Comparison of ENCODE assay signal across 28 cellular contexts in the genomic region with DNA sequence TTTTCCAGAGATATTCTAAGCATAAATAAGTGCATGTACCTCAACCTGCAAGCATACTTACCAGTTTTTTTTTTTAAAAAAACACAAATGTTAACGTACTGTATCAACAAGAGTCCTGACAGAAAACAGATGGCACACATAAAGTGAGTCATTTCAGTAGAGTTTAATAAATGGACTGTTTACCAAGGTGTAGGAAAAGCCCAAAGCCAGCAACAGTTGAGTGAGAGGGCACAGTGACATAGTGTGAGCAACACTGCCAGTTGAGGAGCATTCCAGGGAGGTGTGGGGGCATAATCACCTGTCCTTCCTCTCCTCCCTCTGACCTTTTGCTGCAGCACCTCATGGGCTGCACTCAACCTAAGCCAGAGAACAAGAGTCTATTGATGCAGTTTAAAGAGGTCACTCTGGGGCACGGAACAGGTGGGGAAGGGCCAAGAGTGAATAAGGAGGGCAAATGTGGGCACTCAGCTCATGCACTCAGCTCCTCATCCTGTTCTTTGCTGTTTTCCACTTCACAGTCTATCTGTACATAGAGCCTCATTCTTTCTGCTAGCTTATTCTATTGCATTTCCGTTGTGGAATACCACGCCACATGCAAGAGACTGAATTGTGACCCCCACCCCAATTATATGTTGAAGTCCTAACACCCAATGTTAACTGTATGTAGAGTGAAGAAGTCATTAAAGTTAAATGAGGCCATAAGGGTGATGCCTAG. TPM values are rescaled to one million over a fixed set of nuclear protein-coding genes. Genes with fewer than 3 reads are reported as not detected.
DNase-seq lines count a peak whose midpoint lies in the region; ATAC-seq, FAIRE-seq and TF ChIP-seq lines count a peak whose summit lies in the region.
"Had no signal": no experiment of that assay in that cellular context is flagged by ENCODE, and none has a peak within 500 bp of the region (broad histone marks: within the 10 kb centered on the region; RNA-seq: fewer than 3 reads in every experiment).

No MANE protein-coding gene starts in this region.

- no peaks in the 10 kb centered on the region for H3K9me3 ChIP-seq in GM12878 (replicated peaks; ENCODE audit: control insufficient read depth, insufficient read depth, low read length)
- no peaks in the 10 kb centered on the region for H3K9me3 ChIP-seq in vagina
- H3K9me3 ChIP-seq: adrenal gland, gastroesophageal sphincter, MG63, right lobe of liver, stomach had no signal

- in situ Hi-C loops in GM12878 (cut with MboI): no loop called here

- intact Hi-C loops in GM12878 (cut with micrococcal nuclease; ENCODE audit: unreplicated experiment): loop anchor here (2.0 to 10.0 kb wide), 2 partner anchors 77 to 259 kb away; no protein-coding TSS in a partner anchor
- intact Hi-C loops in left colon (cut with DNase I, micrococcal nuclease): no loop called here
- intact Hi-C loops in vagina (cut with DNase I): no loop called here

- TF ChIP-seq RAD21 in GM12878 (IDR thresholded peaks at IDR 0.05; ENCODE audit: insufficient read depth, low read depth, low read length): no peak

- peak; percentile 16; the same call in 2 of the 3 replicates for ATAC-seq in GM12878
- ATAC-seq in left colon: peak; percentile 21
- ATAC-seq in stimulated activated effector memory CD8-positive, alpha-beta T cell treated with anti-CD3 and anti-CD28 coated beads, Interleukin-12 subunit alpha, Interleukin-12 subunit beta, amount 100 ng/mL, for 72 hours: no peak
- no peak for ATAC-seq in activated T-cell treated with anti-CD3 and anti-CD28 coated beads, Interleukin-2, amount 50 U/mL, for 4 hours
- ATAC-seq: gastroesophageal sphincter had no signal

- TF ChIP-seq CTCF in GM12878 (IDR thresholded peaks at IDR 0.05 in 2 of 3, conservative IDR thresholded peaks at IDR 0.05 in 1 of 3; ENCODE audit: control insufficient read depth in 2 of 3, extremely low read depth in 1 of 3, insufficient read depth in 1 of 3, low read depth in 3 of 3, low read length in 3 of 3) (no peak), vagina (IDR thresholded peaks at IDR 0.05) (no peak)

- BruUV-seq in GM12878 (replicated peaks; lab: Mats Ljungman, UMichigan): no TSS peak

- POLR2A ChIA-PET in GM12878 (lab: Charles Lee): no interaction called here

- TF ChIP-seq EP300 in GM12878 (IDR thresholded peaks at IDR 0.05; ENCODE audit: borderline replicate concordance in 1 of 2, control insufficient read depth in 1 of 2, low read depth in 2 of 2, low read length in 2 of 2): no peak

- no peaks in the 10 kb centered on the region for H4K20me1 ChIP-seq in GM12878 (ENCODE audit: control insufficient read depth, insufficient read depth)

- H3K36me3 ChIP-seq in GM12878 (ENCODE audit: control insufficient read depth in 2 of 2, insufficient read depth in 2 of 2, low read length in 1 of 2): no peaks in the 10 kb centered on the region
- H3K36me3 ChIP-seq in vagina: no peaks in the 10 kb centered on the region
- H3K36me3 ChIP-seq: adrenal gland, brain microvascular endothelial cell, gastroesophageal sphincter, MG63, right lobe of liver, stomach had no signal

- 0% methylated on average over 4 of the region's 4 CpGs for WGBS in GM12878 (ENCODE audit: insufficient coverage, insufficient replicate concordance, low lambda C conversion rate, missing lambda C conversion rate)

- no peak for TF ChIP-seq POLR2A in GM12878 (IDR thresholded peaks at IDR 0.05; ENCODE audit: low read depth, low read length)
- no peak for TF ChIP-seq POLR2A in vagina (IDR thresholded peaks at IDR 0.05)

- RAD21 ChIA-PET in GM12878 (lab: Charles Lee; ENCODE audit: unreplicated experiment): interaction anchor here (1.0 to 1.7 kb wide), 4 partner anchors 32 to 245 kb away, joined by 3 to 14 read pairs (median 9); no protein-coding TSS in a partner anchor

- DNase-seq in NCI-H524 treated with DMSO at 0.1 percent for 48 hours (lab: John Stamatoyannopoulos, UW) (peak; percentile 57), GM12878 (ENCODE audit: low read depth, low spot score) (no peak), left colon (no peak), vagina (ENCODE audit: extremely low spot score in 2 of 2) (peak; percentile 40 to 49), kidney glomerular epithelial cell (lab: John Stamatoyannopoulos, UW) (no peak)
- DNase-seq in stimulated activated effector memory CD8-positive, alpha-beta T cell treated with anti-CD3 and anti-CD28 coated beads, Interleukin-12 subunit alpha, Interleukin-12 subunit beta, amount 100 ng/mL, for 72 hours (ENCODE audit: low spot score in 2 of 2): no peak
- no peak for DNase-seq in activated T-cell treated with anti-CD3 and anti-CD28 coated beads, Interleukin-2, amount 50 U/mL, for 4 hours
- DNase-seq: activated CD4-positive, CD25-positive, alpha-beta regulatory T cell treated with anti-CD3 and anti-CD28 coated beads, Interleukin-2, amount 50 U/mL, for 72 hours; activated CD8-positive, alpha-beta memory T cell treated with anti-CD3 and anti-CD28 coated beads, Interleukin-2, amount 50 U/mL, for 4 hours; C1 segment of cervical spinal cord; cerebellar nuclear complex; DMS79 treated with DMSO at 0.1 percent for 48 hours; hippocampal formation; MG63; NCI-H187; right lobe of liver; Right ventricle myocardium superior; stimulated activated CD4-positive, alpha-beta T cell treated with anti-CD3 and anti-CD28 coated beads, Interleukin-12 subunit alpha, Interleukin-12 subunit beta, amount 100 ng/mL, for 4 hours had no signal

- H3K27me3 ChIP-seq in GM12878 (replicated peaks in 1 of 2; ENCODE audit: control insufficient read depth in 2 of 2, insufficient read depth in 2 of 2, low read length in 1 of 2): no peaks in the 10 kb centered on the region; a peak in 1 of 4 replicates
- no peaks in the 10 kb centered on the region for H3K27me3 ChIP-seq in vagina
- H3K27me3 ChIP-seq: adrenal gland, brain microvascular endothelial cell, gastroesophageal sphincter, MG63, right lobe of liver had no signal

- peaks cover 9% of the 10 kb centered on the region for H3K27me3 Mint-ChIP-seq in activated T-cell treated with anti-CD3 and anti-CD28 coated beads, Interleukin-2, amount 50 U/mL, for 4 hours (ENCODE audit: low read depth)
- H3K27me3 Mint-ChIP-seq: activated CD4-positive, alpha-beta memory T cell treated with anti-CD3 and anti-CD28 coated beads for 36 hours had no signal

- no peak overlapping the region for H3K27ac Mint-ChIP-seq in stimulated activated effector memory CD8-positive, alpha-beta T cell treated with anti-CD3 and anti-CD28 coated beads, Interleukin-12 subunit alpha, Interleukin-12 subunit beta, amount 100 ng/mL, for 72 hours
- H3K27ac Mint-ChIP-seq: activated CD4-positive, alpha-beta memory T cell treated with anti-CD3 and anti-CD28 coated beads for 36 hours; activated naive CD4-positive, alpha-beta T cell treated with anti-CD3 and anti-CD28 coated beads, Interleukin-2, amount 10 ng/mL, durations not matched to agents 7 days and 5 days; memory B cell had no signal

- no peak overlapping the region for H3K4me2 ChIP-seq in GM12878 (ENCODE audit: control insufficient read depth, insufficient read depth)
- H3K4me2 ChIP-seq: KMS-11 had no signal

- CTCF ChIA-PET in GM12878 (lab: Yijun Ruan, JAX): interaction anchor here (0.7 to 4.8 kb wide), 24 partner anchors 9 to 443 kb away, joined by 3 to 27 read pairs (median 4); no protein-coding TSS in a partner anchor

- FAIRE-seq in GM12878 (lab: Jason Lieb, UNC): no peak
- FAIRE-seq: H54 had no signal

- no peak overlapping the region for H2AFZ ChIP-seq in GM12878 (ENCODE audit: control insufficient read depth, low read depth, low read length)

- SMC1A ChIA-PET in GM12878 (lab: Charles Lee; ENCODE audit: uncharacterized antibody, unreplicated experiment): interaction anchor here (0.6 to 1.6 kb wide), 7 partner anchors 15 to 289 kb away, joined by 3 to 16 read pairs (median 6); no protein-coding TSS in a partner anchor

- H3K4me1 Mint-ChIP-seq in stimulated activated effector memory CD8-positive, alpha-beta T cell treated with anti-CD3 and anti-CD28 coated beads, Interleukin-12 subunit alpha, Interleukin-12 subunit beta, amount 100 ng/mL, for 72 hours: peaks cover 14% of the 10 kb centered on the region
- H3K4me1 Mint-ChIP-seq in activated T-cell treated with anti-CD3 and anti-CD28 coated beads, Interleukin-2, amount 50 U/mL, for 4 hours (ENCODE audit: low read depth): peaks cover 4% of the 10 kb centered on the region
- H3K4me1 Mint-ChIP-seq: activated naive CD4-positive, alpha-beta T cell treated with anti-CD3 and anti-CD28 coated beads, Interleukin-2, amount 10 ng/mL, durations not matched to agents 7 days and 5 days had no signal

- H3K4me3 ChIP-seq in GM12878 (no peak overlapping the region), vagina (no peak overlapping the region)
- H3K4me3 ChIP-seq: adrenal gland, gastroesophageal sphincter, MG63, right lobe of liver, stomach had no signal

- no peaks in the 10 kb centered on the region for H3K4me1 ChIP-seq in GM12878 (ENCODE audit: control insufficient read depth, insufficient read depth, low read length)
- no peaks in the 10 kb centered on the region for H3K4me1 ChIP-seq in vagina
- H3K4me1 ChIP-seq: adrenal gland, gastroesophageal sphincter, right lobe of liver had no signal

- H3K27ac ChIP-seq in GM12878 (ENCODE audit: control insufficient read depth, insufficient read depth) (no peak overlapping the region), vagina (no peak overlapping the region)
- H3K27ac ChIP-seq: adrenal gland, brain microvascular endothelial cell, gastroesophageal sphincter, KMS-11, right lobe of liver, stomach had no signal

- H3K36me3 Mint-ChIP-seq in stimulated activated effector memory CD8-positive, alpha-beta T cell treated with anti-CD3 and anti-CD28 coated beads, Interleukin-12 subunit alpha, Interleukin-12 subunit beta, amount 100 ng/mL, for 72 hours: no peaks in the 10 kb centered on the region
- H3K36me3 Mint-ChIP-seq in activated T-cell treated with anti-CD3 and anti-CD28 coated beads, Interleukin-2, amount 50 U/mL, for 4 hours (ENCODE audit: insufficient read depth): no peaks in the 10 kb centered on the region
- H3K36me3 Mint-ChIP-seq: activated CD4-positive, alpha-beta memory T cell treated with anti-CD3 and anti-CD28 coated beads for 36 hours; activated naive CD4-positive, alpha-beta T cell treated with anti-CD3 and anti-CD28 coated beads, Interleukin-2, amount 10 ng/mL, durations not matched to agents 7 days and 5 days; memory B cell had no signal

- H3K9ac ChIP-seq in GM12878 (ENCODE audit: control insufficient read depth, insufficient read depth, low read length): no peak overlapping the region
- H3K9ac ChIP-seq: KMS-11 had no signal

- no peaks in the 10 kb centered on the region for H3K9me3 Mint-ChIP-seq in stimulated activated effector memory CD8-positive, alpha-beta T cell treated with anti-CD3 and anti-CD28 coated beads, Interleukin-12 subunit alpha, Interleukin-12 subunit beta, amount 100 ng/mL, for 72 hours
- no peaks in the 10 kb centered on the region for H3K9me3 Mint-ChIP-seq in activated T-cell treated with anti-CD3 and anti-CD28 coated beads, Interleukin-2, amount 50 U/mL, for 4 hours
- H3K9me3 Mint-ChIP-seq: activated CD4-positive, alpha-beta memory T cell treated with anti-CD3 and anti-CD28 coated beads for 36 hours; activated naive CD4-positive, alpha-beta T cell treated with anti-CD3 and anti-CD28 coated beads, Interleukin-2, amount 10 ng/mL, durations not matched to agents 7 days and 5 days; memory B cell had no signal

- no peak overlapping the region for H3K4me3 Mint-ChIP-seq in stimulated activated effector memory CD8-positive, alpha-beta T cell treated with anti-CD3 and anti-CD28 coated beads, Interleukin-12 subunit alpha, Interleukin-12 subunit beta, amount 100 ng/mL, for 72 hours
- no peak overlapping the region for H3K4me3 Mint-ChIP-seq in activated T-cell treated with anti-CD3 and anti-CD28 coated beads, Interleukin-2, amount 50 U/mL, for 4 hours
- H3K4me3 Mint-ChIP-seq: activated CD4-positive, alpha-beta memory T cell treated with anti-CD3 and anti-CD28 coated beads for 36 hours; activated naive CD4-positive, alpha-beta T cell treated with anti-CD3 and anti-CD28 coated beads, Interleukin-2, amount 10 ng/mL, durations not matched to agents 7 days and 5 days; memory B cell had no signal

- H3K79me2 ChIP-seq in GM12878 (ENCODE audit: control insufficient read depth, insufficient read depth, low read length): no peaks in the 10 kb centered on the region

RNA-seq across cellular contexts. Expression of a gene that starts 29.3 kb away (rescaled TPM):
- total RNA-seq in GM12878 (2013; cell fraction: nucleolus; rRNA removed): 0.10 TPM in 1 of 2 replicates, not detected in the other
- total RNA-seq in GM12878 (2014; rRNA removed): 0.38 and 0.73 TPM in 2 replicates
- total RNA-seq in GM12878 (2014; rRNA removed; fragmentation: Illumina TruSeq; extraction: Trizol): 0.46 and 0.58 TPM in 2 replicates
- 0.49 and 0.58 TPM in 2 replicates for total RNA-seq in GM12878 (2021)
- polyA plus RNA-seq in GM12878 (2011; ENCODE audit: low read depth): 0.89 TPM
- polyA plus RNA-seq in GM12878 (2011; rRNA removed): 0.71 and 1.3 TPM in 2 replicates
- 1.3 and 1.6 TPM in 2 replicates for polyA plus RNA-seq in GM12878 (2011; cell fraction: cytosol; rRNA removed)
- 1.6 and 2.0 TPM in 2 replicates for polyA plus RNA-seq in GM12878 (2011; cell fraction: nucleus; rRNA removed)
- polyA plus RNA-seq in GM12878 (2012): 0.94 and 0.96 TPM in 2 replicates
- 0.32 TPM in 1 of 2 replicates, not detected in the other for polyA plus RNA-seq in GM12878 (2014; fragmentation: Illumina TruSeq; extraction: Trizol)
- under 1 TPM in 1 of 2 experiments, not detected in 1; 0.09 TPM for polyA plus RNA-seq in GM12878 (2014; fragmentation: Nextera tagmentation; extraction: Ambion mirVana)
- 0.70 and 0.82 TPM in 2 replicates for polyA plus RNA-seq in GM12878 (2014; rRNA removed)
- 1 to 10 TPM; 1.8 TPM for polyA plus RNA-seq in GM12878 (2016; fragmentation: Nextera tagmentation; extraction: Ambion mirVana)
- 0.73 and 0.98 TPM in 2 replicates for polyA minus RNA-seq in GM12878 (2011; rRNA and poly(A)+ RNA removed)
- polyA minus RNA-seq in GM12878 (2011; cell fraction: cytosol; rRNA and poly(A)+ RNA removed): 0.67 TPM in 1 of 2 replicates, not detected in the other
- polyA minus RNA-seq in GM12878 (2011; cell fraction: nucleus; rRNA and poly(A)+ RNA removed): 0.48 and 1.4 TPM in 2 replicates
- total RNA-seq in left colon: under 1 TPM; 0.22 to 0.34 TPM
- total RNA-seq in vagina: 0.25 TPM
- total RNA-seq in activated T-cell treated with anti-CD3 and anti-CD28 coated beads, Interleukin-2, amount 50 U/mL, for 4 hours: 1 to 10 TPM; 1.4 to 3.2 (median 1.7) TPM
- total RNA-seq: posterior vena cava, Right ventricle myocardium superior had no signal

Comparison
In these comparisons a context has a peak if more than half of its experiments do, and no peak if none do; other contexts are left out.
1. DNase-seq: peak in NCI-H524 treated with DMSO at 0.1 percent for 48 hours (single experiment) and vagina (2 of 2); none in GM12878 (single experiment), left colon (0 of 2), stimulated activated effector memory CD8-positive, alpha-beta T cell treated with anti-CD3 and anti-CD28 coated beads, Interleukin-12 subunit alpha, Interleukin-12 subunit beta, amount 100 ng/mL, for 72 hours (0 of 2), activated T-cell treated with anti-CD3 and anti-CD28 coated beads, Interleukin-2, amount 50 U/mL, for 4 hours (single experiment) and kidney glomerular epithelial cell (single experiment).
2. ATAC-seq: peak in GM12878 (single experiment) and left colon (single experiment); none in stimulated activated effector memory CD8-positive, alpha-beta T cell treated with anti-CD3 and anti-CD28 coated beads, Interleukin-12 subunit alpha, Interleukin-12 subunit beta, amount 100 ng/mL, for 72 hours (single experiment) and activated T-cell treated with anti-CD3 and anti-CD28 coated beads, Interleukin-2, amount 50 U/mL, for 4 hours (0 of 2).